8 cellular contexts compared by ENCODE assay signal in the genomic region with DNA sequence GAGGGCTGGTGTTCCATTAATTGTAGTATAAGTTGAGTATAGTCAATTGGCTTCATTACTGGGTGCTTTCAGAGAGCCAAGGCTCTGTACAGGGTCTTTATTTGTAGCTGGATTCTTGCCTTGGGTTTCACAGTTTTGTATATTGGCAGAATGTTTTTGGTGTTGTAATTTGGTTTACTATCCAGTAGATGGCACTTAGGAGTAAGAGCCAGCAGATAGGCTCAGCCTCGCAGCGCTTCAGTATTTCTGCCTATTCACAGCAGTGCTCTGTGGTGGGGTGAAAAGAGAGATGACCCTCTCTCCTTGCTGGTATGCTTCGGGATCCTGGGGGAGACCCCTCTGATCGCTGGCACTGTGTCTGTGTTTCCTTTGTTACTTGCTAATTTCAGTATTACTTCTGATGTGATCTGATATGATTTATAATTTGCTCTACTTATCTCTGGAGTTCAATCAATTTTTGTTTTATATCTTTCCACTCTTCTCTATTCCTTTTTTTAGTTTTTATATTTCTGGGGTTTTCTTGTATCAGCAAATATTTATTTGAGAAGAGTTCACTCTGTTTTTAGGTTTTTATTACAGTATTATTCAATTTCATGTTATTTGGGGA. TPM values are rescaled to one million over a fixed set of nuclear protein-coding genes. Genes with fewer than 3 reads are reported as not detected.
DNase-seq lines count a peak whose midpoint lies in the region; ATAC-seq, FAIRE-seq and TF ChIP-seq lines count a peak whose summit lies in the region.

No MANE protein-coding gene starts in this region.

- H3K4me1 ChIP-seq in gastroesophageal sphincter (no peaks in the 10 kb centered on the region), pancreas (no peaks in the 10 kb centered on the region)

- H3K36me3 ChIP-seq in gastroesophageal sphincter = peaks cover 0 to 1% of the 10 kb centered on the region in 2 donors
- no peaks in the 10 kb centered on the region for H3K36me3 ChIP-seq in pancreas

- TF ChIP-seq CTCF in gastroesophageal sphincter (IDR thresholded peaks at IDR 0.05) = peak; percentile 35 to 66 (median 39)
- TF ChIP-seq CTCF in pancreas (IDR thresholded peaks at IDR 0.05) = peak in 3 of 4 donors; percentile 41 to 52 (median 43)

- H3K4me3 ChIP-seq in gastroesophageal sphincter = no peak overlapping the region
- H3K4me3 ChIP-seq in pancreas = no peak overlapping the region

- H3K27ac Mint-ChIP-seq in activated CD4-positive, alpha-beta T cell treated with anti-CD3 and anti-CD28 coated beads, Interleukin-2, amount 10 ng/mL, durations not matched to agents 7 days and 5 days = no peak overlapping the region

- no peaks in the 10 kb centered on the region for H3K9me3 Mint-ChIP-seq in activated CD4-positive, alpha-beta T cell treated with anti-CD3 and anti-CD28 coated beads, Interleukin-2, amount 10 ng/mL, durations not matched to agents 7 days and 5 days

- H3K4me3 Mint-ChIP-seq in activated CD4-positive, alpha-beta T cell treated with anti-CD3 and anti-CD28 coated beads, Interleukin-2, amount 10 ng/mL, durations not matched to agents 7 days and 5 days = no peak overlapping the region

- intact Hi-C loops in pancreas (cut with DNase I) = loop anchor here in 1 of 3 donors (10.0 kb wide), 1 partner anchor 60 kb away; no protein-coding TSS in a partner anchor

- TF ChIP-seq EP300 in gastroesophageal sphincter (IDR thresholded peaks at IDR 0.05) = no peak

- H3K9me3 ChIP-seq in gastroesophageal sphincter (no peaks in the 10 kb centered on the region), pancreas (no peaks in the 10 kb centered on the region)

- no peaks in the 10 kb centered on the region for H3K36me3 Mint-ChIP-seq in activated CD4-positive, alpha-beta T cell treated with anti-CD3 and anti-CD28 coated beads, Interleukin-2, amount 10 ng/mL, durations not matched to agents 7 days and 5 days (ENCODE audit: low read depth)

- H3K27me3 ChIP-seq in gastroesophageal sphincter (no peaks in the 10 kb centered on the region), pancreas (no peaks in the 10 kb centered on the region)

- peaks cover 4% of the 10 kb centered on the region for H3K27me3 Mint-ChIP-seq in activated CD4-positive, alpha-beta T cell treated with anti-CD3 and anti-CD28 coated beads, Interleukin-2, amount 10 ng/mL, durations not matched to agents 7 days and 5 days

- H3K27ac ChIP-seq in gastroesophageal sphincter (no peak overlapping the region), pancreas (no peak overlapping the region)

- TF ChIP-seq POLR2A in gastroesophageal sphincter (IDR thresholded peaks at IDR 0.05) = no peak

- WGBS in gastroesophageal sphincter (ENCODE audit: low coverage in 1 of 2), 2 donors = 17% methylated on average over 4 of the region's 4 CpGs; no CpG with 5 or more reads in 1 of the 2 donors
- WGBS in pancreas, 2 donors = 5 to 7% methylated on average over 4 of the region's 4 CpGs

- peak; percentile 99 for ATAC-seq in GM18517 (IDR thresholded peaks at IDR 0.05; ENCODE audit: unreplicated experiment)
- ATAC-seq in HG02885 (IDR thresholded peaks at IDR 0.05; ENCODE audit: poor library complexity, unreplicated experiment) = peak; percentile 99
- peak; percentile 53 for ATAC-seq in gastroesophageal sphincter
- peak; percentile 55 to 96 (median 90) for ATAC-seq in pancreas

- no peak for FAIRE-seq in pancreas (lab: Jason Lieb, UNC)

- CTCF ChIA-PET in activated CD4-positive, alpha-beta T cell treated with anti-CD3 and anti-CD28 coated beads, Interleukin-2, amount 10 ng/mL, durations not matched to agents 7 days and 5 days (lab: Charles Lee) = interaction anchor here (0.6 kb wide), 1 partner anchor 1086 kb away, joined by 3 read pairs; no protein-coding TSS in a partner anchor

- DNase-seq in CD1c-positive myeloid dendritic cell (ENCODE audit: extremely low spot score) (peak; percentile 56), NCI-H1694 (lab: John Stamatoyannopoulos, UW) (peak; percentile 1), pancreas (peak; percentile 10 to 54 (median 28)), NCI-H1930 (lab: John Stamatoyannopoulos, UW) (no peak)
- peak; percentile 16 for DNase-seq in activated CD4-positive, alpha-beta T cell treated with anti-CD3 and anti-CD28 coated beads, Interleukin-2, amount 10 ng/mL, durations not matched to agents 7 days and 5 days

- no peaks in the 10 kb centered on the region for H3K4me1 Mint-ChIP-seq in activated CD4-positive, alpha-beta T cell treated with anti-CD3 and anti-CD28 coated beads, Interleukin-2, amount 10 ng/mL, durations not matched to agents 7 days and 5 days

- POLR2A ChIA-PET in activated CD4-positive, alpha-beta T cell treated with anti-CD3 and anti-CD28 coated beads, Interleukin-2, amount 10 ng/mL, durations not matched to agents 7 days and 5 days (lab: Charles Lee) = no interaction called here

RNA-seq across cellular contexts. Expression of a gene that starts 52.2 kb away (rescaled TPM):
- under 1 TPM; 0.12 TPM for total RNA-seq in activated CD4-positive, alpha-beta T cell treated with anti-CD3 and anti-CD28 coated beads, Interleukin-2, amount 10 ng/mL, durations not matched to agents 7 days and 5 days
- total RNA-seq in gastroesophageal sphincter (10 to 100 TPM; 21.5 to 33.2 (median 27.5) TPM), pancreas (1 to 10 TPM; 3.2 to 5.4 (median 4.5) TPM)
- 1 to 10 TPM; 1.3 to 3.3 TPM for polyA plus RNA-seq in pancreas

Comparison
In these comparisons a context has a peak if more than half of its experiments do, and no peak if none do; other contexts are left out.
1. DNase-seq: peak in CD1c-positive myeloid dendritic cell (single experiment), NCI-H1694 (single experiment), activated CD4-positive, alpha-beta T cell treated with anti-CD3 and anti-CD28 coated beads, Interleukin-2, amount 10 ng/mL, durations not matched to agents 7 days and 5 days (single experiment) and pancreas (6 of 6); none in NCI-H1930 (0 of 2).
2. Peak in every context shown above with its lines, with median percentiles within 50 percentile points of each other: ATAC-seq.